1 cellular context compared by ENCODE assay signal in the genomic region with DNA sequence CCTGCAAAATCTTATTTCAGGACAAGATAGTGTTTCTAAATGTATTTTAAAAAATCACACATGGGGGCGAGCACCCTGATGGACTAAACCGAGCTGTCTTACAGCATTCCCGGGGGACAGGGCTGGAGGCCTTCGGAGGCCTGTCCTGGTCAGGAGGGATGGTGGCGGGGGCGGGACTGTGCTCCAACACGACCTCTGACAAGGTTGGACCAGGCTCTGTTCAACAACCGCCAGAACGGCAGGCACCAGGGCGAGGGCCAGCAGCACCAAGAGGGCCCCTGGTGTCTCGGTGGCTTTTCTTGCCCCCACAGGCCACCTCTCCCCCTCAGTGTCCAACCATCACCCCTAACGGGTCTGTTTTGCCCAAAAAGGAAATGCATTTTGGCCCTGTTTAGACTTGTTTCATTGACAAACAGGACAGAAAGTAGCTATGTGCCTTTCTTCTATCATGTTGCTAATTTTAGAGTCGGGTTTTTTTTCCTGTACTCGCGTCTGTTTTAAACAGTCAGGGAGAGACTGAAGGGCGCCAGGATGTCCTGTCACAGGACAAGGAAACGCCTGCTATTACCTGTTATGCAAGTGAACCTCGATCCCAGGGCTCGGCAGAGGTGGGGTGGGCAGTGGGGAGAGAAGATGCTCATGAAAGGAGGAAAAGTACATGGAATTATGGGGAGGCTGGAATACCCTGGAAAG.
TF ChIP-seq lines count a peak whose summit lies in the region.

No MANE protein-coding gene starts in this region.

TF ChIP-seq in HepG2, 621 proteins besides CTCF, POLR2A, EP300 and RAD21 (continued from another document and continues in another):
- TF ChIP-seq AHDC1 (CRISPR knock-in tag; IDR thresholded peaks at IDR 0.05; ENCODE audit: borderline replicate concordance) (peak; percentile 48; the same call in 1 of the 2 replicates), TFE3 (CRISPR knock-in tag; IDR thresholded peaks at IDR 0.05) (peak; percentile 96), ZNF556 (CRISPR knock-in tag; IDR thresholded peaks at IDR 0.05; ENCODE audit: borderline replicate concordance) (peak; percentile 50; the same call in 1 of the 2 replicates), RCOR2 (CRISPR knock-in tag; IDR thresholded peaks at IDR 0.05) (peak; percentile 52; the same call in 1 of the 2 replicates), KAT8 (CRISPR knock-in tag; IDR thresholded peaks at IDR 0.05) (0 out of 2 replicates have a peak, but pooled peaks have one; percentile 36), FIP1L1 (IDR thresholded peaks at IDR 0.05; ENCODE audit: borderline replicate concordance, insufficient read depth, low read depth, low read length) (no peak), ZNF790 (CRISPR knock-in tag; IDR thresholded peaks at IDR 0.05; ENCODE audit: borderline replicate concordance) (no peak), ELF1 (CRISPR knock-in tag; IDR thresholded peaks at IDR 0.05) (0 out of 2 replicates have a peak, but pooled peaks have one; percentile 24), ARHGAP35 (CRISPR knock-in tag; IDR thresholded peaks at IDR 0.05; ENCODE audit: borderline replicate concordance) (0 out of 2 replicates have a peak, but pooled peaks have one; percentile 26), ZSCAN25 (CRISPR knock-in tag; IDR thresholded peaks at IDR 0.05) (peak; percentile 56; the same call in 1 of the 2 replicates), LCORL (IDR thresholded peaks at IDR 0.05) (no peak), LCORL (CRISPR knock-in tag; IDR thresholded peaks at IDR 0.05) (0 out of 2 replicates have a peak, but pooled peaks have one; percentile 46), RARA (CRISPR knock-in tag; IDR thresholded peaks at IDR 0.05) (peak; percentile 18; the same call in 1 of the 2 replicates), FOXP4 (CRISPR knock-in tag; IDR thresholded peaks at IDR 0.05) (peak; percentile 40; the same call in 1 of the 2 replicates), BCL6 (CRISPR knock-in tag; IDR thresholded peaks at IDR 0.05) (0 out of 2 replicates have a peak, but pooled peaks have one; percentile 12), PHF5A (CRISPR knock-in tag; IDR thresholded peaks at IDR 0.05; ENCODE audit: low read depth, unreplicated experiment) (peak; percentile 32), RXRB (CRISPR knock-in tag; IDR thresholded peaks at IDR 0.05; ENCODE audit: borderline replicate concordance) (peak; percentile 32; the same call in 1 of the 2 replicates), CREM (IDR thresholded peaks at IDR 0.05) (peak; percentile 23; the same call in 1 of the 2 replicates), CREM (CRISPR knock-in tag; IDR thresholded peaks at IDR 0.05) (no peak), TCF7 (IDR thresholded peaks at IDR 0.05; ENCODE audit: low read depth) (0 out of 2 replicates have a peak, but pooled peaks have one; percentile 7), ZNF296 (CRISPR knock-in tag; conservative IDR thresholded peaks at IDR 0.05) (no peak), TEAD3 (CRISPR knock-in tag; optimal IDR thresholded peaks at IDR 0.05; ENCODE audit: borderline replicate concordance) (peak; percentile 6), FOXA3 (CRISPR knock-in tag; IDR thresholded peaks at IDR 0.05) (peak; percentile 21; the same call in 1 of the 2 replicates), ZNF792 (CRISPR knock-in tag; IDR thresholded peaks at IDR 0.05) (peak; percentile 26; the same call in 1 of the 2 replicates), SP5 (CRISPR knock-in tag; IDR thresholded peaks at IDR 0.05; ENCODE audit: borderline replicate concordance, low read depth) (0 out of 2 replicates have a peak, but pooled peaks have one; percentile 8), SOX5 (CRISPR knock-in tag; IDR thresholded peaks at IDR 0.05; ENCODE audit: borderline replicate concordance) (0 out of 2 replicates have a peak, but pooled peaks have one; percentile 21), SPEN (CRISPR knock-in tag; IDR thresholded peaks at IDR 0.05; ENCODE audit: low read depth) (0 out of 2 replicates have a peak, but pooled peaks have one; percentile 15), ZNF768 (CRISPR knock-in tag; IDR thresholded peaks at IDR 0.05) (no peak), FOXO1 (CRISPR knock-in tag; IDR thresholded peaks at IDR 0.05) (0 out of 2 replicates have a peak, but pooled peaks have one; percentile 19)
- TF ChIP-seq, protein P1, sequence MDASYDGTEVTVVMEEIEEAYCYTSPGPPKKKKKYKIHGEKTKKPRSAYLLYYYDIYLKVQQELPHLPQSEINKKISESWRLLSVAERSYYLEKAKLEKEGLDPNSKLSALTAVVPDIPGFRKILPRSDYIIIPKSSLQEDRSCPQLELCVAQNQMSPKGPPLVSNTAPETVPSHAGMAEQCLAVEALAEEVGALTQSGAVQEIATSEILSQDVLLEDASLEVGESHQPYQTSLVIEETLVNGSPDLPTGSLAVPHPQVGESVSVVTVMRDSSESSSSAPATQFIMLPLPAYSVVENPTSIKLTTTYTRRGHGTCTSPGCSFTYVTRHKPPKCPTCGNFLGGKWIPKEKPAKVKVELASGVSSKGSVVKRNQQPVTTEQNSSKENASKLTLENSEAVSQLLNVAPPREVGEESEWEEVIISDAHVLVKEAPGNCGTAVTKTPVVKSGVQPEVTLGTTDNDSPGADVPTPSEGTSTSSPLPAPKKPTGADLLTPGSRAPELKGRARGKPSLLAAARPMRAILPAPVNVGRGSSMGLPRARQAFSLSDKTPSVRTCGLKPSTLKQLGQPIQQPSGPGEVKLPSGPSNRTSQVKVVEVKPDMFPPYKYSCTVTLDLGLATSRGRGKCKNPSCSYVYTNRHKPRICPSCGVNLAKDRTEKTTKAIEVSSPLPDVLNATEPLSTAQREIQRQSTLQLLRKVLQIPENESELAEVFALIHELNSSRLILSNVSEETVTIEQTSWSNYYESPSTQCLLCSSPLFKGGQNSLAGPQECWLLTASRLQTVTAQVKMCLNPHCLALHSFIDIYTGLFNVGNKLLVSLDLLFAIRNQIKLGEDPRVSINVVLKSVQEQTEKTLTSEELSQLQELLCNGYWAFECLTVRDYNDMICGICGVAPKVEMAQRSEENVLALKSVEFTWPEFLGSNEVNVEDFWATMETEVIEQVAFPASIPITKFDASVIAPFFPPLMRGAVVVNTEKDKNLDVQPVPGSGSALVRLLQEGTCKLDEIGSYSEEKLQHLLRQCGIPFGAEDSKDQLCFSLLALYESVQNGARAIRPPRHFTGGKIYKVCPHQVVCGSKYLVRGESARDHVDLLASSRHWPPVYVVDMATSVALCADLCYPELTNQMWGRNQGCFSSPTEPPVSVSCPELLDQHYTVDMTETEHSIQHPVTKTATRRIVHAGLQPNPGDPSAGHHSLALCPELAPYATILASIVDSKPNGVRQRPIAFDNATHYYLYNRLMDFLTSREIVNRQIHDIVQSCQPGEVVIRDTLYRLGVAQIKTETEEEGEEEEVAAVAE (CRISPR knock-in tag; IDR thresholded peaks at IDR 0.05; ENCODE audit: borderline replicate concordance) = no peak
- TF ChIP-seq, protein P2, sequence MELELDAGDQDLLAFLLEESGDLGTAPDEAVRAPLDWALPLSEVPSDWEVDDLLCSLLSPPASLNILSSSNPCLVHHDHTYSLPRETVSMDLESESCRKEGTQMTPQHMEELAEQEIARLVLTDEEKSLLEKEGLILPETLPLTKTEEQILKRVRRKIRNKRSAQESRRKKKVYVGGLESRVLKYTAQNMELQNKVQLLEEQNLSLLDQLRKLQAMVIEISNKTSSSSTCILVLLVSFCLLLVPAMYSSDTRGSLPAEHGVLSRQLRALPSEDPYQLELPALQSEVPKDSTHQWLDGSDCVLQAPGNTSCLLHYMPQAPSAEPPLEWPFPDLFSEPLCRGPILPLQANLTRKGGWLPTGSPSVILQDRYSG (CRISPR knock-in tag; IDR thresholded peaks at IDR 0.05) = no peak
- TF ChIP-seq, protein P3, sequence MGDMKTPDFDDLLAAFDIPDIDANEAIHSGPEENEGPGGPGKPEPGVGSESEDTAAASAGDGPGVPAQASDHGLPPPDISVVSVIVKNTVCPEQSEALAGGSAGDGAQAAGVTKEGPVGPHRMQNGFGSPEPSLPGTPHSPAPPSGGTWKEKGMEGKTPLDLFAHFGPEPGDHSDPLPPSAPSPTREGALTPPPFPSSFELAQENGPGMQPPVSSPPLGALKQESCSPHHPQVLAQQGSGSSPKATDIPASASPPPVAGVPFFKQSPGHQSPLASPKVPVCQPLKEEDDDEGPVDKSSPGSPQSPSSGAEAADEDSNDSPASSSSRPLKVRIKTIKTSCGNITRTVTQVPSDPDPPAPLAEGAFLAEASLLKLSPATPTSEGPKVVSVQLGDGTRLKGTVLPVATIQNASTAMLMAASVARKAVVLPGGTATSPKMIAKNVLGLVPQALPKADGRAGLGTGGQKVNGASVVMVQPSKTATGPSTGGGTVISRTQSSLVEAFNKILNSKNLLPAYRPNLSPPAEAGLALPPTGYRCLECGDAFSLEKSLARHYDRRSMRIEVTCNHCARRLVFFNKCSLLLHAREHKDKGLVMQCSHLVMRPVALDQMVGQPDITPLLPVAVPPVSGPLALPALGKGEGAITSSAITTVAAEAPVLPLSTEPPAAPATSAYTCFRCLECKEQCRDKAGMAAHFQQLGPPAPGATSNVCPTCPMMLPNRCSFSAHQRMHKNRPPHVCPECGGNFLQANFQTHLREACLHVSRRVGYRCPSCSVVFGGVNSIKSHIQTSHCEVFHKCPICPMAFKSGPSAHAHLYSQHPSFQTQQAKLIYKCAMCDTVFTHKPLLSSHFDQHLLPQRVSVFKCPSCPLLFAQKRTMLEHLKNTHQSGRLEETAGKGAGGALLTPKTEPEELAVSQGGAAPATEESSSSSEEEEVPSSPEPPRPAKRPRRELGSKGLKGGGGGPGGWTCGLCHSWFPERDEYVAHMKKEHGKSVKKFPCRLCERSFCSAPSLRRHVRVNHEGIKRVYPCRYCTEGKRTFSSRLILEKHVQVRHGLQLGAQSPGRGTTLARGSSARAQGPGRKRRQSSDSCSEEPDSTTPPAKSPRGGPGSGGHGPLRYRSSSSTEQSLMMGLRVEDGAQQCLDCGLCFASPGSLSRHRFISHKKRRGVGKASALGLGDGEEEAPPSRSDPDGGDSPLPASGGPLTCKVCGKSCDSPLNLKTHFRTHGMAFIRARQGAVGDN (CRISPR knock-in tag; IDR thresholded peaks at IDR 0.05) = peak; percentile 76
- TF ChIP-seq, protein P4, sequence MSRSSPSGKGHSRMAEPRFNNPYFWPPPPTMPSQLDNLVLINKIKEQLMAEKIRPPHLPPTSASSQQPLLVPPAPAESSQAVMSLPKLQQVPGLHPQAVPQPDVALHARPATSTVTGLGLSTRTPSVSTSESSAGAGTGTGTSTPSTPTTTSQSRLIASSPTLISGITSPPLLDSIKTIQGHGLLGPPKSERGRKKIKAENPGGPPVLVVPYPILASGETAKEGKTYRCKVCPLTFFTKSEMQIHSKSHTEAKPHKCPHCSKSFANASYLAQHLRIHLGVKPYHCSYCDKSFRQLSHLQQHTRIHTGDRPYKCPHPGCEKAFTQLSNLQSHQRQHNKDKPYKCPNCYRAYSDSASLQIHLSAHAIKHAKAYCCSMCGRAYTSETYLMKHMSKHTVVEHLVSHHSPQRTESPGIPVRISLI (CRISPR knock-in tag; IDR thresholded peaks at IDR 0.05; ENCODE audit: borderline replicate concordance) = peak; percentile 78; the same call in 1 of the 2 replicates
